23 cellular contexts compared by ENCODE assay signal in the genomic region with DNA sequence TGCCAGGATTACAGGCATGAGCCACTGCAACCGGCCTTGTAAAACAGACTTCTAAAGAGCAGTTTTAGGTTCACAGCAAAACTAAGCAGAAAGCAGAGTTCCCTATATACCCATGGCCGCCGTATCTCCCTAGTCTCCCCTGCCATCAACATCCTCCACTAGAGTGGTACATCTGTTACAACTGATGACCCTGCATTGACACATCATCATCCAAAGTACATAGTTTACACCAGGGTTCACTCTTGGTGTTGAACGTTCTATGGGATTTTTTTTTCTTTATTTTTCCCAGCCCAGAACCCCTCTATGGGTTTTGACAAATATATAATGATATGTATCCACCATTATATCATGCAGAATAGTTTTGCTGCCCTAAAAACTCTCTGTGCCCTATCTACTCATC.
A peak's percentile ranks its signal among the peaks of the same experiment; 100 is the strongest.
DNase-seq lines count a peak whose midpoint lies in the region; ATAC-seq and TF ChIP-seq lines count a peak whose summit lies in the region.
"Had no signal": no experiment of that assay in that cellular context is flagged by ENCODE, and none has a peak within 500 bp of the region (broad histone marks: within the 10 kb centered on the region; RNA-seq: fewer than 3 reads in every experiment).

No MANE protein-coding gene starts in this region.

- no peak for DNase-seq in CD4-positive, alpha-beta T cell
- DNase-seq in CD4-positive, alpha-beta memory T cell: no peak
- DNase-seq in neural crest cell (ENCODE audit: low read depth, low spot score): no peak
- DNase-seq in osteoblast (ENCODE audit: insufficient read length, low spot score, missing footprints): no peak
- DNase-seq: 8988T; ACHN; BE2C; C1 segment of cervical spinal cord; CD4-positive, CD25-positive, alpha-beta regulatory T cell; CD8-positive, alpha-beta memory T cell; COR-L47; DMS 273 treated with DMSO at 0.1 percent for 48 hours; DMS153; DMS53; DMS79; DND-41; EL; GDM1 had no signal

- peaks cover 7% of the 10 kb centered on the region for H3K36me3 Mint-ChIP-seq in CD4-positive, alpha-beta T cell (ENCODE audit: low read depth)
- H3K36me3 Mint-ChIP-seq in CD4-positive, alpha-beta memory T cell: peaks cover 0 to 2% of the 10 kb centered on the region in 2 donors
- H3K36me3 Mint-ChIP-seq in neural crest cell (ENCODE audit: low read depth): no peaks in the 10 kb centered on the region
- H3K36me3 Mint-ChIP-seq: CD14-positive monocyte; CD4-positive, CD25-positive, alpha-beta regulatory T cell had no signal

- no peaks in the 10 kb centered on the region for H3K36me3 ChIP-seq in CD4-positive, alpha-beta memory T cell (ENCODE audit: insufficient read depth, low read length)
- no peaks in the 10 kb centered on the region for H3K36me3 ChIP-seq in osteoblast (ENCODE audit: insufficient read depth, low read length)
- H3K36me3 ChIP-seq: BE2C, BLaER1 had no signal

- ATAC-seq in CD4-positive, alpha-beta T cell (ENCODE audit: poor library complexity): no peak
- ATAC-seq in GM18520 (IDR thresholded peaks at IDR 0.05; ENCODE audit: unreplicated experiment) (no peak), HG02981 (IDR thresholded peaks at IDR 0.05; ENCODE audit: unreplicated experiment) (no peak)
- ATAC-seq: GM12878 had no signal

- H3K27me3 ChIP-seq in CD4-positive, alpha-beta T cell (ENCODE audit: control insufficient read depth, insufficient read depth, low read length): no peaks in the 10 kb centered on the region
- no peaks in the 10 kb centered on the region for H3K27me3 ChIP-seq in CD4-positive, alpha-beta memory T cell (ENCODE audit: insufficient read depth, low read length)
- no peaks in the 10 kb centered on the region for H3K27me3 ChIP-seq in osteoblast (ENCODE audit: insufficient read depth, low read length)
- H3K27me3 ChIP-seq: BE2C, BLaER1 had no signal

- no peaks in the 10 kb centered on the region for H3K79me2 ChIP-seq in osteoblast (ENCODE audit: insufficient read depth, low read length)

- no peaks in the 10 kb centered on the region for H3K9me3 ChIP-seq in CD4-positive, alpha-beta T cell (ENCODE audit: control insufficient read depth, low read length)
- no peaks in the 10 kb centered on the region for H3K9me3 ChIP-seq in CD4-positive, alpha-beta memory T cell (ENCODE audit: control insufficient read depth in 1 of 2, low read length in 2 of 2)
- peaks cover 7% of the 10 kb centered on the region for H3K9me3 ChIP-seq in osteoblast (ENCODE audit: low read depth, low read length)
- H3K9me3 ChIP-seq: BE2C, BLaER1 had no signal

- CTCF ChIA-PET in CD4-positive, alpha-beta T cell (lab: Charles Lee): no interaction called here
- CTCF ChIA-PET in CD4-positive, alpha-beta memory T cell (lab: Charles Lee; ENCODE audit: partially characterized antibody): no interaction called here

- no peak overlapping the region for H2AFZ ChIP-seq in osteoblast (ENCODE audit: low read length)

- H4K20me1 ChIP-seq in osteoblast (ENCODE audit: insufficient read depth, low read length): no peaks in the 10 kb centered on the region
- H4K20me1 ChIP-seq: BLaER1 had no signal

- no peak overlapping the region for H3K4me3 ChIP-seq in CD4-positive, alpha-beta memory T cell (ENCODE audit: low read length in 2 of 2)
- no peak overlapping the region for H3K4me3 ChIP-seq in osteoblast (ENCODE audit: insufficient read depth, low read length)
- H3K4me3 ChIP-seq: BLaER1, GM12878 had no signal

- H3K27me3 Mint-ChIP-seq in CD4-positive, alpha-beta T cell: no peaks in the 10 kb centered on the region
- H3K27me3 Mint-ChIP-seq in CD4-positive, alpha-beta memory T cell: no peaks in the 10 kb centered on the region
- H3K27me3 Mint-ChIP-seq in neural crest cell (ENCODE audit: low read depth): peaks cover 16% of the 10 kb centered on the region
- H3K27me3 Mint-ChIP-seq: CD8-positive, alpha-beta memory T cell had no signal

- POLR2A ChIA-PET in CD4-positive, alpha-beta T cell (lab: Charles Lee): no interaction called here
- POLR2A ChIA-PET in CD4-positive, alpha-beta memory T cell (lab: Charles Lee; ENCODE audit: partially characterized antibody): interaction anchor here (0.5 kb wide), 1 partner anchor 227 kb away, joined by 3 read pairs; no protein-coding TSS in a partner anchor

- intact Hi-C loops in CD4-positive, alpha-beta T cell (cut with DNase I, micrococcal nuclease): no loop called here
- intact Hi-C loops in CD4-positive, alpha-beta memory T cell (cut with micrococcal nuclease): loop anchor here (5.0 kb wide), 1 partner anchor 234 kb away; a partner anchor contains a TSS

- H3K27ac ChIP-seq in CD4-positive, alpha-beta T cell (ENCODE audit: low read depth, low read length): no peak overlapping the region
- no peak overlapping the region for H3K27ac ChIP-seq in CD4-positive, alpha-beta memory T cell (ENCODE audit: low read depth, low read length)
- H3K27ac ChIP-seq in osteoblast (ENCODE audit: low read depth, low read length): no peak overlapping the region
- H3K27ac ChIP-seq: BLaER1 had no signal

- no peaks in the 10 kb centered on the region for H3K9me3 Mint-ChIP-seq in CD4-positive, alpha-beta T cell
- no peaks in the 10 kb centered on the region for H3K9me3 Mint-ChIP-seq in CD4-positive, alpha-beta memory T cell
- H3K9me3 Mint-ChIP-seq in neural crest cell: no peaks in the 10 kb centered on the region
- H3K9me3 Mint-ChIP-seq: CD8-positive, alpha-beta memory T cell had no signal

- peaks cover 7% of the 10 kb centered on the region for H3K4me1 ChIP-seq in CD4-positive, alpha-beta memory T cell (ENCODE audit: insufficient read depth, low read length)
- peaks cover 4% of the 10 kb centered on the region for H3K4me1 ChIP-seq in osteoblast (ENCODE audit: insufficient read depth, low read length)
- H3K4me1 ChIP-seq: BE2C had no signal

- no peak overlapping the region for H3K4me2 ChIP-seq in osteoblast (ENCODE audit: insufficient read depth, low read length)
- H3K4me2 ChIP-seq: BLaER1 had no signal

- no peak overlapping the region for H3K27ac Mint-ChIP-seq in CD4-positive, alpha-beta T cell
- H3K27ac Mint-ChIP-seq in CD4-positive, alpha-beta memory T cell: peak overlapping the region in 4 of 7 donors; percentile 13 to 91 (median 32)
- no peak overlapping the region for H3K27ac Mint-ChIP-seq in neural crest cell (ENCODE audit: unreplicated experiment)
- H3K27ac Mint-ChIP-seq: CD14-positive monocyte had no signal

- H3K4me1 Mint-ChIP-seq in CD4-positive, alpha-beta T cell (ENCODE audit: low read depth): peaks cover 23% of the 10 kb centered on the region
- peaks cover 7 to 32% (median 14%) of the 10 kb centered on the region in 4 donors for H3K4me1 Mint-ChIP-seq in CD4-positive, alpha-beta memory T cell
- H3K4me1 Mint-ChIP-seq in neural crest cell: peaks cover 14% of the 10 kb centered on the region

- peak overlapping the region; percentile 86 for H3K4me3 Mint-ChIP-seq in CD4-positive, alpha-beta T cell
- no peak overlapping the region for H3K4me3 Mint-ChIP-seq in CD4-positive, alpha-beta memory T cell
- peak overlapping the region; percentile 79 for H3K4me3 Mint-ChIP-seq in neural crest cell
- H3K4me3 Mint-ChIP-seq: CD14-positive monocyte had no signal

- no peak for TF ChIP-seq CTCF in CD4-positive, alpha-beta T cell (IDR thresholded peaks at IDR 0.05)
- TF ChIP-seq CTCF in neural crest cell (conservative IDR thresholded peaks at IDR 0.05): no peak
- no peak for TF ChIP-seq CTCF in osteoblast (IDR thresholded peaks at IDR 0.05; ENCODE audit: extremely low read depth, low read depth, low read length)

Comparison
In these comparisons a context has a peak if more than half of its experiments do, and no peak if none do; other contexts are left out.
1. H3K27ac Mint-ChIP-seq: peak in CD4-positive, alpha-beta memory T cell (4 of 7); none in CD4-positive, alpha-beta T cell (single experiment) and neural crest cell (single experiment).
2. H3K4me3 Mint-ChIP-seq: peak in CD4-positive, alpha-beta T cell (single experiment) and neural crest cell (single experiment); none in CD4-positive, alpha-beta memory T cell (0 of 8).